ENCODE assay signal across 16 cellular contexts in the genomic region with DNA sequence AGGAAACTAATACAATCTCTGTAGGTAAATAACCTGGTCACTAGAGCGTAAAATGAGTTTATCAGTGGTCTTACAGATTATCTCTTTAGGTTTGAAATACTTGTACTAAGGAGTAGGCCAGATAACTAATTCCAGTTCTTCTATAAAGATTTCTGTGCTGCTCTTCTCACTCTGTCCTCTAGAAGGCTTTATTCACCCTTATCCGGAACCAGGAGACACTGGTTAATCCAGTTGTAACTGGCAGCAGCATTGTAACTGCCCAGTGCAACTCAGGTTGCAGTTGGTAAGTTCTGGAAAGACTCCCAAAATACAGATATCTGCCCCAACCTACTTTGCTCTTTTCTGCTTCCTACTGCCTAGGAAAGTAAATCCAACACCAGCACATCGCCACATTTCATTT.
"Had no signal": no experiment of that assay in that cellular context is flagged by ENCODE, and none has a peak within 500 bp of the region (broad histone marks: within the 10 kb centered on the region; RNA-seq: fewer than 3 reads in every experiment).

No MANE protein-coding gene starts in this region.

- H3K4me3 Mint-ChIP-seq: activated T-helper 1 cell treated with anti-CD3 and anti-CD28 coated beads, Interleukin-12 subunit alpha, Interleukin-12 subunit beta, Interleukin-2, Interleukin-4 antibody, amounts not matched to agents 30 ng/mL and 10 ng/mL and 1 ng/mL, durations not matched to agents 14 hours and 24 hours and 36 hours; brain; memory B cell; stimulated activated naive CD8-positive, alpha-beta T cell treated with anti-CD3 and anti-CD28 coated beads, Interleukin-15, Interleukin-2, amounts not matched to agents 100 ng/mL and 50 ng/mL, for 24 hours had no signal

- H3K27ac Mint-ChIP-seq: activated T-helper 1 cell treated with anti-CD3 and anti-CD28 coated beads, Interleukin-12 subunit alpha, Interleukin-12 subunit beta, Interleukin-2, Interleukin-4 antibody, amounts not matched to agents 30 ng/mL and 10 ng/mL and 1 ng/mL, durations not matched to agents 14 hours and 24 hours and 36 hours; brain; memory B cell; stimulated activated naive CD8-positive, alpha-beta T cell treated with anti-CD3 and anti-CD28 coated beads, Interleukin-15, Interleukin-2, amounts not matched to agents 100 ng/mL and 50 ng/mL, for 24 hours had no signal

- ATAC-seq: left ventricle myocardium superior had no signal

- H3K27me3 Mint-ChIP-seq: brain; memory B cell; stimulated activated naive CD8-positive, alpha-beta T cell treated with anti-CD3 and anti-CD28 coated beads, Interleukin-15, Interleukin-2, amounts not matched to agents 100 ng/mL and 50 ng/mL, for 24 hours had no signal

- H3K9me3 Mint-ChIP-seq: activated T-helper 1 cell treated with anti-CD3 and anti-CD28 coated beads, Interleukin-12 subunit alpha, Interleukin-12 subunit beta, Interleukin-2, Interleukin-4 antibody, amounts not matched to agents 30 ng/mL and 10 ng/mL and 1 ng/mL, durations not matched to agents 14 hours and 24 hours and 36 hours; brain; memory B cell had no signal

- H3K4me3 ChIP-seq: colonic mucosa, prostate gland, right atrium auricular region, tibial nerve had no signal

- DNase-seq: activated CD4-positive, alpha-beta T cell treated with anti-CD3 and anti-CD28 coated beads, Interleukin-2, amount 50 U/mL, for 1 hour; activated CD4-positive, CD25-positive, alpha-beta regulatory T cell treated with anti-CD3 and anti-CD28 coated beads, Interleukin-2, amount 50 U/mL, for 72 hours; activated CD8-positive, alpha-beta memory T cell treated with anti-CD3 and anti-CD28 coated beads, Interleukin-2, amount 50 U/mL, for 4 hours; anterior cingulate cortex; central memory CD4-positive, alpha-beta T cell; colonic mucosa; left ventricle myocardium superior; T-helper 1 cell; T1000 had no signal

- H3K4me1 Mint-ChIP-seq: brain, memory B cell had no signal
